In genomic region chr1:216045400-216045799, GRCh38 we compare ENCODE assay signal across 14 cellular contexts.
DNase-seq lines count a peak whose midpoint lies in the region; ATAC-seq and TF ChIP-seq lines count a peak whose summit lies in the region.
"Had no signal": no experiment of that assay in that cellular context is flagged by ENCODE, and none has a peak within 500 bp of the region (broad histone marks: within the 10 kb centered on the region; RNA-seq: fewer than 3 reads in every experiment).

No MANE protein-coding gene starts in this region.

- ATAC-seq in HG02798 (IDR thresholded peaks at IDR 0.05; ENCODE audit: poor library complexity, unreplicated experiment) (no peak), HG03457 (IDR thresholded peaks at IDR 0.05; ENCODE audit: unreplicated experiment) (no peak)
- ATAC-seq: left cardiac atrium, Panc1 had no signal

- H3K27ac ChIP-seq in brain microvascular endothelial cell = no peak overlapping the region
- H3K27ac ChIP-seq: adrenal gland had no signal

- no peak overlapping the region for H3K4me3 ChIP-seq in brain microvascular endothelial cell (ENCODE audit: low read depth, low read length)
- H3K4me3 ChIP-seq: adrenal gland, HAP-1 had no signal

- in situ Hi-C loops in brain microvascular endothelial cell (cut with HindIII; ENCODE audit: low pct_ligation_motif_present, low sequenced_read_pairs) = no loop called here

- peak; percentile 68 for DNase-seq in COLO829 (ENCODE audit: low spot score)
- peak; percentile 97 for DNase-seq in LHCN-M2 (ENCODE audit: low read depth)
- DNase-seq in brain microvascular endothelial cell = peak; percentile 1
- peak; percentile 97 for DNase-seq in kidney tubule cell (ENCODE audit: low spot score)
- no peak for DNase-seq in NCI-H1694 treated with DMSO at 0.1 percent for 48 hours (lab: John Stamatoyannopoulos, UW)
- DNase-seq in NCI-H82 treated with DMSO at 0.1 percent for 48 hours (lab: John Stamatoyannopoulos, UW; ENCODE audit: unreplicated experiment) = no peak
- DNase-seq: adrenal gland, erythroblast, Karpas-422, left cardiac atrium had no signal

- H3K36me3 ChIP-seq in brain microvascular endothelial cell (replicated peaks) = no peaks in the 10 kb centered on the region
- H3K36me3 ChIP-seq: adrenal gland, HAP-1 had no signal

- TF ChIP-seq CTCF in brain microvascular endothelial cell (IDR thresholded peaks at IDR 0.05; ENCODE audit: low read depth, low read length, missing control alignments) = no peak

- no peaks in the 10 kb centered on the region for H3K27me3 ChIP-seq in brain microvascular endothelial cell (replicated peaks)
- H3K27me3 ChIP-seq: adrenal gland had no signal

Comparison
In these comparisons a context has a peak if more than half of its experiments do, and no peak if none do; other contexts are left out.
1. DNase-seq: peak in COLO829 (single experiment), LHCN-M2 (single experiment), brain microvascular endothelial cell (single experiment) and kidney tubule cell (single experiment); none in NCI-H1694 treated with DMSO at 0.1 percent for 48 hours (single experiment) and NCI-H82 treated with DMSO at 0.1 percent for 48 hours (single experiment).